Comparison of ENCODE assay signal across 8 cellular contexts in genomic region chr6:150004101-150004782, GRCh38. TPM values are rescaled to one million over a fixed set of nuclear protein-coding genes. Genes with fewer than 3 reads are reported as not detected.
A peak's percentile ranks its signal among the peaks of the same experiment; 100 is the strongest.
DNase-seq lines count a peak whose midpoint lies in the region; ATAC-seq and TF ChIP-seq lines count a peak whose summit lies in the region.

No MANE protein-coding gene starts in this region.

- no peak overlapping the region for H3K27ac ChIP-seq in SK-N-SH (ENCODE audit: low read depth in 2 of 2, low read length in 1 of 2)
- no peak overlapping the region for H3K27ac ChIP-seq in iPS-18a (ENCODE audit: low read length)
- H3K27ac ChIP-seq in stomach, result peak overlapping the region in 1 of 5 donors; percentile 50

- no peaks in the 10 kb centered on the region for H3K79me2 ChIP-seq in SK-N-SH (ENCODE audit: insufficient read depth)

- peaks cover 20% of the 10 kb centered on the region for H3K27me3 Mint-ChIP-seq in activated T-cell treated with anti-CD3 and anti-CD28 coated beads, Interleukin-2, amount 50 U/mL, for 4 hours (ENCODE audit: low read depth)

- WGBS in SK-N-SH (ENCODE audit: low lambda C conversion rate), result 29% methylated on average over 9 of the region's 14 CpGs
- 35 to 44% (median 38%) methylated on average over 11 to 14 of the region's 14 CpGs for WGBS in stomach, 5 donors

- no peaks in the 10 kb centered on the region for H3K9me3 Mint-ChIP-seq in activated T-cell treated with anti-CD3 and anti-CD28 coated beads, Interleukin-2, amount 50 U/mL, for 4 hours

- DNase-seq in SK-N-SH, result no peak
- no peak for DNase-seq in activated T-cell treated with anti-CD3 and anti-CD28 coated beads, Interleukin-2, amount 50 U/mL, for 4 hours
- no peak for DNase-seq in stomach
- DNase-seq in HuH-7.5 (ENCODE audit: low spot score), result no peak
- DNase-seq in putamen (ENCODE audit: low spot score), result no peak

- no peaks in the 10 kb centered on the region for H3F3A ChIP-seq in SK-N-SH (replicated peaks; ENCODE audit: insufficient read depth)

- intact Hi-C loops in stomach (cut with DNase I; ENCODE audit: low total_unique reads), result no loop called here

- H3K4me3 ChIP-seq in SK-N-SH (ENCODE audit: low read depth in 2 of 2, low read length in 1 of 2) (peak overlapping the region; percentile 56 to 63), iPS-18a (ENCODE audit: low read length) (peak overlapping the region; percentile 69), stomach (peak overlapping the region; percentile 50 to 73 (median 60))

- peak overlapping the region; percentile 88; the same call in 1 of the 2 replicates for H3K4me2 ChIP-seq in SK-N-SH

- H3K9ac ChIP-seq in SK-N-SH (no peak overlapping the region), iPS-18a (ENCODE audit: low read length) (peak overlapping the region; percentile 38)

- TF ChIP-seq EP300 in SK-N-SH (IDR thresholded peaks at IDR 0.05; ENCODE audit: borderline replicate concordance in 1 of 2, low read depth in 1 of 2, low read length in 1 of 2) (no peak), stomach (IDR thresholded peaks at IDR 0.05) (no peak)

- POLR2A ChIA-PET in SK-N-SH (lab: Yijun Ruan, JAX), result no interaction called here

- TF ChIP-seq POLR2A in stomach (IDR thresholded peaks at IDR 0.05), result no peak

- H3K9me3 ChIP-seq in SK-N-SH (no peaks in the 10 kb centered on the region), iPS-18a (ENCODE audit: control insufficient read depth, low read depth, low read length) (no peaks in the 10 kb centered on the region), stomach (no peaks in the 10 kb centered on the region)

- H3K4me1 Mint-ChIP-seq in activated T-cell treated with anti-CD3 and anti-CD28 coated beads, Interleukin-2, amount 50 U/mL, for 4 hours (ENCODE audit: low read depth), result peaks cover 42% of the 10 kb centered on the region

- no peak for ATAC-seq in SK-N-SH treated with all-trans-retinoic acid at 6 μM for 48 hours
- peak; percentile 23 for ATAC-seq in HG03196 (IDR thresholded peaks at IDR 0.05; ENCODE audit: unreplicated experiment)
- ATAC-seq in activated T-cell treated with anti-CD3 and anti-CD28 coated beads, Interleukin-2, amount 50 U/mL, for 4 hours, result peak in 1 of 2 donors; percentile 4

- H3K36me3 Mint-ChIP-seq in activated T-cell treated with anti-CD3 and anti-CD28 coated beads, Interleukin-2, amount 50 U/mL, for 4 hours (ENCODE audit: insufficient read depth), result no peaks in the 10 kb centered on the region

- H3K36me3 ChIP-seq in SK-N-SH (replicated peaks in 1 of 2; ENCODE audit: control insufficient read depth in 1 of 2, insufficient read depth in 2 of 2, low read length in 1 of 2), result no peaks in the 10 kb centered on the region
- H3K36me3 ChIP-seq in iPS-18a (ENCODE audit: control insufficient read depth, low read depth, low read length), result no peaks in the 10 kb centered on the region
- no peaks in the 10 kb centered on the region for H3K36me3 ChIP-seq in stomach

- no peaks in the 10 kb centered on the region for H4K20me1 ChIP-seq in SK-N-SH (ENCODE audit: insufficient read depth)

- H3K4me1 ChIP-seq in SK-N-SH (ENCODE audit: control insufficient read depth in 1 of 2, insufficient read depth in 2 of 2, low read depth in 1 of 2, low read length in 1 of 2) (peaks cover 0 to 3% of the 10 kb centered on the region in 2 experiments; a peak in 1 of 4 replicates), iPS-18a (ENCODE audit: control insufficient read depth, low read depth, low read length) (peaks cover 3% of the 10 kb centered on the region), stomach (peaks cover 7 to 24% (median 16%) of the 10 kb centered on the region in 4 donors)

- no peaks in the 10 kb centered on the region for H3K9me2 ChIP-seq in SK-N-SH

- CTCF ChIA-PET in SK-N-SH (lab: Yijun Ruan, JAX), result no interaction called here

- H2AFZ ChIP-seq in SK-N-SH (ENCODE audit: low read depth), result no peak overlapping the region

- TF ChIP-seq CTCF in SK-N-SH (IDR thresholded peaks at IDR 0.05), result no peak
- TF ChIP-seq CTCF in stomach (IDR thresholded peaks at IDR 0.05), result no peak

- TF ChIP-seq RAD21 in SK-N-SH (IDR thresholded peaks at IDR 0.05; ENCODE audit: low read length), result no peak

- H3K4me3 Mint-ChIP-seq in activated T-cell treated with anti-CD3 and anti-CD28 coated beads, Interleukin-2, amount 50 U/mL, for 4 hours, result peak overlapping the region; percentile 84

- peaks cover 17% of the 10 kb centered on the region for H3K27me3 ChIP-seq in SK-N-SH (ENCODE audit: insufficient read depth)
- peaks cover 61% of the 10 kb centered on the region for H3K27me3 ChIP-seq in iPS-18a (ENCODE audit: control insufficient read depth, insufficient read depth, low read length)
- H3K27me3 ChIP-seq in stomach, result peaks cover 0 to 94% (median 22%) of the 10 kb centered on the region in 3 donors

TF ChIP-seq in SK-N-SH, 30 proteins besides CTCF, POLR2A, EP300 and RAD21 (continues in another document):
- no peak for TF ChIP-seq NFIC (IDR thresholded peaks at IDR 0.05; ENCODE audit: borderline replicate concordance)
- no peak for TF ChIP-seq TCF12 (IDR thresholded peaks at IDR 0.05)
- no peak for TF ChIP-seq ZBTB33 (IDR thresholded peaks at IDR 0.05; ENCODE audit: borderline replicate concordance, low read depth)
- TF ChIP-seq CHD2 (IDR thresholded peaks at IDR 0.05; ENCODE audit: low read length, partially characterized antibody), result no peak
- no peak for TF ChIP-seq NRF1 (IDR thresholded peaks at IDR 0.05; ENCODE audit: low read depth, low read length)
- no peak for TF ChIP-seq FOXM1 (IDR thresholded peaks at IDR 0.05; ENCODE audit: low read depth)
- no peak for TF ChIP-seq SIN3A (IDR thresholded peaks at IDR 0.05; ENCODE audit: borderline replicate concordance, low read depth, low read length)
- no peak for TF ChIP-seq RFX5 (IDR thresholded peaks at IDR 0.05; ENCODE audit: low read length)
- TF ChIP-seq TAF1 (IDR thresholded peaks at IDR 0.05; ENCODE audit: borderline replicate concordance, low read depth, low read length), result no peak
- TF ChIP-seq YY1 (IDR thresholded peaks at IDR 0.05; ENCODE audit: low read depth), result no peak

TF ChIP-seq in SK-N-SH treated with all-trans-retinoic acid at 6 μM for 48 hours, 23 proteins besides CTCF, POLR2A, EP300 and RAD21 (continues in another document):
- TF ChIP-seq SNAI2 (CRISPR knock-in tag; IDR thresholded peaks at IDR 0.05) (no peak), PATZ1 (CRISPR knock-in tag; IDR thresholded peaks at IDR 0.05; ENCODE audit: borderline replicate concordance) (no peak), ZNF8 (CRISPR knock-in tag; IDR thresholded peaks at IDR 0.05) (no peak), GLIS3 (CRISPR knock-in tag; IDR thresholded peaks at IDR 0.05) (no peak), ZNF70 (CRISPR knock-in tag; IDR thresholded peaks at IDR 0.05) (no peak), ZFP30 (CRISPR knock-in tag; IDR thresholded peaks at IDR 0.05) (no peak), ARNTL (CRISPR knock-in tag; IDR thresholded peaks at IDR 0.05; ENCODE audit: borderline replicate concordance, low read depth) (no peak), ESRRG (CRISPR knock-in tag; IDR thresholded peaks at IDR 0.05) (no peak), TSHZ2 (CRISPR knock-in tag; IDR thresholded peaks at IDR 0.05) (no peak)

RNA-seq across cellular contexts. Expression of gene RAET1L, which starts 21.1 kb away (rescaled TPM):
- polyA plus RNA-seq in SK-N-SH (2012; rRNA removed) (not detected in 2 replicates), stomach (1 to 10 TPM in 2 of 3 donors, not detected in 1; 1.1 to 5.0 TPM)
- not detected in 2 replicates for polyA plus RNA-seq in SK-N-SH (2012; cell fraction: cytosol; rRNA removed)
- 0.05 TPM in 1 of 2 replicates, not detected in the other for polyA plus RNA-seq in SK-N-SH (2012; cell fraction: nucleus; rRNA removed)
- total RNA-seq in activated T-cell treated with anti-CD3 and anti-CD28 coated beads, Interleukin-2, amount 50 U/mL, for 4 hours, result not detected
- not detected for total RNA-seq in stomach

RNA-seq across cellular contexts. Expression of gene ULBP1, which starts 40.5 kb away (rescaled TPM):
- 0.02 TPM in 1 of 2 replicates, not detected in the other for polyA plus RNA-seq in SK-N-SH (2012; rRNA removed)
- polyA plus RNA-seq in SK-N-SH (2012; cell fraction: cytosol; rRNA removed), result 0.03 TPM in 2 replicates
- polyA plus RNA-seq in SK-N-SH (2012; cell fraction: nucleus; rRNA removed), result 0.01 and 0.02 TPM in 2 replicates
- 1 to 10 TPM in 2 of 3 donors, under 1 TPM in 1; 0.83 to 1.3 (median 1.2) TPM for total RNA-seq in activated T-cell treated with anti-CD3 and anti-CD28 coated beads, Interleukin-2, amount 50 U/mL, for 4 hours
- 1 to 10 TPM in 1 of 5 donors, not detected in 4; 1.3 TPM for total RNA-seq in stomach
- under 1 TPM in 1 of 3 donors, not detected in 2; 0.03 TPM for polyA plus RNA-seq in stomach
